In genomic region chr9:128361981-128362646, GRCh38 we compare ENCODE assay signal across 8 cellular contexts. TPM values are rescaled to one million over a fixed set of nuclear protein-coding genes. Genes with fewer than 3 reads are reported as not detected.
DNase-seq lines count a peak whose midpoint lies in the region; ATAC-seq lines count a peak whose summit lies in the region.

No MANE protein-coding gene starts in this region.

- ATAC-seq in HG02759 (IDR thresholded peaks at IDR 0.05; ENCODE audit: unreplicated experiment) (peak; percentile 81), HG03175 (IDR thresholded peaks at IDR 0.05; ENCODE audit: unreplicated experiment) (no peak)

- DNase-seq in GDM1 (lab: John Stamatoyannopoulos, UW) (peak; percentile 54), NCI-H2081 (lab: John Stamatoyannopoulos, UW) (peak; percentile 80 to 85), UCSD-AML1 (lab: John Stamatoyannopoulos, UW; ENCODE audit: unreplicated experiment) (peak; percentile 68), brain pericyte (ENCODE audit: low read depth, low spot score) (peak; percentile 42)

- H3K4me3 ChIP-seq in iPS-20b (ENCODE audit: low read length): peak overlapping the region; percentile 45
- H3K4me3 ChIP-seq in skeletal muscle tissue (ENCODE audit: low read length in 3 of 3): peak overlapping the region; percentile 79 to 80 (median 79)

- H3K27me3 ChIP-seq in iPS-20b (ENCODE audit: insufficient read depth, low read length): peaks cover 62% of the 10 kb centered on the region
- peaks cover 0 to 8% (median 4%) of the 10 kb centered on the region in 3 donors for H3K27me3 ChIP-seq in skeletal muscle tissue (ENCODE audit: control insufficient read depth in 3 of 3, insufficient read depth in 3 of 3, low read length in 3 of 3)

- H3K36me3 ChIP-seq in iPS-20b (ENCODE audit: insufficient read depth, low read depth, low read length): no peaks in the 10 kb centered on the region
- H3K36me3 ChIP-seq in skeletal muscle tissue (ENCODE audit: control insufficient read depth in 3 of 3, insufficient read depth in 3 of 3, low read length in 3 of 3): peaks cover 2 to 7% (median 4%) of the 10 kb centered on the region in 3 donors

- H3K27ac ChIP-seq in iPS-20b (ENCODE audit: low read length) (no peak overlapping the region), skeletal muscle tissue (ENCODE audit: low read depth, low read length) (peak overlapping the region; percentile 25)

- H3K9me3 ChIP-seq in iPS-20b (ENCODE audit: insufficient read depth, low read depth, low read length): no peaks in the 10 kb centered on the region
- H3K9me3 ChIP-seq in skeletal muscle tissue (ENCODE audit: control insufficient read depth in 3 of 3, low read length in 3 of 3): no peaks in the 10 kb centered on the region

- H3K4me1 ChIP-seq in iPS-20b (ENCODE audit: insufficient read depth, low read length) (peaks cover 15% of the 10 kb centered on the region), skeletal muscle tissue (ENCODE audit: control insufficient read depth in 3 of 3, insufficient read depth in 3 of 3, low read length in 3 of 3) (peaks cover 18 to 22% (median 19%) of the 10 kb centered on the region in 3 donors)

- H3K9ac ChIP-seq in iPS-20b (ENCODE audit: low read depth, low read length) (no peak overlapping the region), skeletal muscle tissue (ENCODE audit: low read depth in 1 of 3, low read length in 3 of 3) (peak overlapping the region; percentile 63 to 81 (median 69))

RNA-seq across cellular contexts. Expression of gene URM1, which starts 9.1 kb away (rescaled TPM):
- total RNA-seq in skeletal muscle tissue: 26.6 TPM

RNA-seq across cellular contexts. Expression of gene SLC27A4, which starts 21.8 kb away (rescaled TPM):
- total RNA-seq in skeletal muscle tissue: 9.4 TPM

RNA-seq across cellular contexts. Expression of gene COQ4, which starts 39.5 kb away (rescaled TPM):
- 17.2 TPM for total RNA-seq in skeletal muscle tissue

RNA-seq across cellular contexts. Expression of gene TRUB2, which starts 39.9 kb away (rescaled TPM):
- total RNA-seq in skeletal muscle tissue: 11.0 TPM

RNA-seq across cellular contexts. Expression of gene CERCAM, which starts 58.5 kb away (rescaled TPM):
- 33.4 TPM for total RNA-seq in skeletal muscle tissue
